ENCODE assay signal across 8 cellular contexts in the genomic region with DNA sequence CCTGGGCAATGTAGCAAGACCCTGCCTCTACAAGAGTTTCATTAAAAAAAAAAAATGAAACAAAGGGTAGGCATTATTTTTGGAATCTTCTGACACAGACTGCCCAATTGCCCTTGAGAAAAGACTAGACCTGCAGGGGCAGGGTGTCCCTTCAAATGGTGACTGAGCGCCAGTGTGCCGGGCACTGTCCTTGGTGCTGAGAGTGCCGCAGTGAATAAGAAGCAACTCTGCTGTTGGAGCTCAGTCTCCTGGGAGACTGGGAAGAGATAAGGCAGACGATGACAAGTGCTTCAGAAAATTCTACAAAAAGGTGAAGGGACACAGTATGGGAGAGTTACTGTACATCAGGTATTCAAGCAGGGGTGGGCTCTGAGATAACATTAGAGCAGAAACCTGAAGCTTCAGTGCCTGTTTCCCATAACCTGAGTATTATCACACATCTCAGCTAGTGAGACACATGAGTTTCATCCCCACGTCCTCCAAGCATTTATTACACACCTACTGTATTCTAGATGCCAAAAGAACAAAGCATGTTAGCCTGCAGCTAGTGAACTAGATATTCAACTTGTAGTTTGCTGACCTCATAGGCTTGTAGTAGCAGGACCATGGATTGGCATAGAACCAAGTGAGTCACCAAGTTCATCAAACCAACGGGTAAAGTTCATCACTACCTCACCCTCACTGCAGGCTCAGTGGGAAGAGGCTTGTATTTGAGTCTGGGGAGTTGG. TPM values are rescaled to one million over a fixed set of nuclear protein-coding genes. Genes with fewer than 3 reads are reported as not detected.
DNase-seq lines count a peak whose midpoint lies in the region; ATAC-seq, FAIRE-seq and TF ChIP-seq lines count a peak whose summit lies in the region.

No MANE protein-coding gene starts in this region.

- H3K36me3 ChIP-seq in NT2/D1 (ENCODE audit: insufficient read depth, insufficient read length, low read length) (no peaks in the 10 kb centered on the region), pancreas (no peaks in the 10 kb centered on the region)

- no peaks in the 10 kb centered on the region for H3K9me3 ChIP-seq in NT2/D1 (ENCODE audit: insufficient read depth, low read length)
- no peaks in the 10 kb centered on the region for H3K9me3 ChIP-seq in pancreas

- no peaks in the 10 kb centered on the region for H3K4me1 ChIP-seq in NT2/D1 (ENCODE audit: insufficient read depth, insufficient read length)
- no peaks in the 10 kb centered on the region for H3K4me1 ChIP-seq in pancreas

- H3K4me3 ChIP-seq in NT2/D1 (ENCODE audit: insufficient read length, low read depth) (no peak overlapping the region), pancreas (no peak overlapping the region)

- DNase-seq in SIG-M5 treated with dmso at 0.1 percent for 504 hours (lab: John Stamatoyannopoulos, UW; ENCODE audit: unreplicated experiment) (peak; percentile 21), SIG-M5 (lab: John Stamatoyannopoulos, UW) (no peak), NT2/D1 (ENCODE audit: low read depth, low spot score) (peak; percentile 25), dermis microvascular lymphatic vessel endothelial cell (ENCODE audit: low read depth in 2 of 2) (peak; percentile 6 to 50), pancreas (peak in 4 of 6 donors; percentile 23 to 60 (median 36)), NCI-H774 (lab: John Stamatoyannopoulos, UW) (no peak), NK-92 (lab: John Stamatoyannopoulos, UW; ENCODE audit: unreplicated experiment) (no peak)

- no peak for FAIRE-seq in pancreas (lab: Jason Lieb, UNC)

- H3K27ac ChIP-seq in pancreas, result no peak overlapping the region

- H3K27me3 ChIP-seq in NT2/D1 (ENCODE audit: insufficient read depth, insufficient read length), result no peaks in the 10 kb centered on the region
- no peaks in the 10 kb centered on the region for H3K27me3 ChIP-seq in pancreas

- no peak for TF ChIP-seq CTCF in pancreas (IDR thresholded peaks at IDR 0.05)

- H3K9ac ChIP-seq in NT2/D1 (ENCODE audit: insufficient read length, low read depth), result no peak overlapping the region

- intact Hi-C loops in pancreas (cut with DNase I), result no loop called here

- peak; percentile 78 to 94 (median 84) for ATAC-seq in pancreas
- ATAC-seq in HG03521 (IDR thresholded peaks at IDR 0.05; ENCODE audit: unreplicated experiment), result no peak

- 7 to 8% methylated on average over 6 of the region's 6 CpGs for WGBS in pancreas, 2 donors

RNA-seq across cellular contexts. Expression of a gene that starts 18.4 kb away (rescaled TPM):
- 1,076 and 1,266 TPM in 2 replicates for total RNA-seq in dermis microvascular lymphatic vessel endothelial cell
- 100 to 1,000 TPM; 511 to 819 (median 681) TPM for total RNA-seq in pancreas
- 1,000 to 10,000 TPM; 1,351 to 1,484 TPM for polyA plus RNA-seq in pancreas

Comparison
In these comparisons a context has a peak if more than half of its experiments do, and no peak if none do; other contexts are left out.
1. DNase-seq: peak in SIG-M5 treated with dmso at 0.1 percent for 504 hours (single experiment), NT2/D1 (single experiment), dermis microvascular lymphatic vessel endothelial cell (2 of 2) and pancreas (4 of 6); none in SIG-M5 (single experiment), NCI-H774 (single experiment) and NK-92 (single experiment).